ENCODE assay signal across 8 cellular contexts in genomic region chr22:32265882-32266767, GRCh38. TPM values are rescaled to one million over a fixed set of nuclear protein-coding genes. Genes with fewer than 3 reads are reported as not detected.
DNase-seq lines count a peak whose midpoint lies in the region; ATAC-seq and TF ChIP-seq lines count a peak whose summit lies in the region.

No MANE protein-coding gene starts in this region.

- H3K27me3 ChIP-seq in right atrium auricular region = no peaks in the 10 kb centered on the region

- H3K9me3 ChIP-seq in right atrium auricular region = no peaks in the 10 kb centered on the region

- intact Hi-C loops in sciatic nerve (cut with DNase I) = loop anchor here (10.0 kb wide), 1 partner anchor 291 kb away; no protein-coding TSS in a partner anchor

- DNase-seq in G401 (ENCODE audit: low spot score) = peak; percentile 58
- peak; percentile 79 for DNase-seq in NAMALWA (ENCODE audit: low spot score)
- DNase-seq in SW 1271 (lab: John Stamatoyannopoulos, UW) = peak; percentile 29 to 64
- DNase-seq in activated naive CD8-positive, alpha-beta T cell treated with anti-CD3 and anti-CD28 coated beads, Interleukin-2, amount 50 U/mL, for 16 hours (ENCODE audit: low read depth, low spot score) = peak; percentile 64
- peak; percentile 77 for DNase-seq in right atrium auricular region (ENCODE audit: low spot score)
- peak; percentile 77 for DNase-seq in sciatic nerve (ENCODE audit: low spot score)

- H3K27ac ChIP-seq in right atrium auricular region = no peak overlapping the region

- in situ Hi-C loops in G401 (cut with HindIII; ENCODE audit: low sequenced_read_pairs) = loop anchor here (25.0 kb wide), 1 partner anchor 254 kb away; no protein-coding TSS in a partner anchor

- TF ChIP-seq CTCF in right atrium auricular region (IDR thresholded peaks at IDR 0.05) = peak; percentile 78 to 88

- ATAC-seq in sciatic nerve (peak; percentile 51), HG02938 (IDR thresholded peaks at IDR 0.05; ENCODE audit: unreplicated experiment) (no peak), HG03025 (IDR thresholded peaks at IDR 0.05; ENCODE audit: low FRiP score, unreplicated experiment) (no peak)

- H3K36me3 ChIP-seq in right atrium auricular region = no peaks in the 10 kb centered on the region

- peaks cover 0 to 3% of the 10 kb centered on the region in 2 donors for H3K4me1 ChIP-seq in right atrium auricular region

- H3K4me3 ChIP-seq in right atrium auricular region = no peak overlapping the region

RNA-seq across cellular contexts. Expression of gene SLC5A4, which starts 11.0 kb away (rescaled TPM):
- total RNA-seq in G401 (2014; rRNA removed; shearing (Covaris generic)) = not detected in 2 replicates
- under 1 TPM in 1 of 2 donors, not detected in 1; 0.35 TPM for total RNA-seq in right atrium auricular region
- 1.1 TPM for total RNA-seq in sciatic nerve
